ENCODE assay signal across 7 cellular contexts in genomic region chr9:113062256-113062931, GRCh38. TPM values are rescaled to one million over a fixed set of nuclear protein-coding genes. Genes with fewer than 3 reads are reported as not detected.
DNase-seq lines count a peak whose midpoint lies in the region; ATAC-seq and TF ChIP-seq lines count a peak whose summit lies in the region.
"Not testable (repeated sequence)": the region's sequence is repeated elsewhere in the genome, so short reads cannot be mapped to it uniquely, and the experiment has no call there.
"Had no signal": no experiment of that assay in that cellular context is flagged by ENCODE, and none has a peak within 500 bp of the region (broad histone marks: within the 10 kb centered on the region; RNA-seq: fewer than 3 reads in every experiment).

No MANE protein-coding gene starts in this region.

- not testable (repeated sequence) for ATAC-seq in WTC11; activated naive CD8-positive, alpha-beta T cell treated with anti-CD3 and anti-CD28 coated beads, Interleukin-2, amount 10 ng/mL, durations not matched to agents 7 days and 5 days (ENCODE audit: low read depth)

- not testable (repeated sequence) for TF ChIP-seq POLR2A in stomach (IDR thresholded peaks at IDR 0.05)

- not testable (repeated sequence) for TF ChIP-seq EP300 in stomach (IDR thresholded peaks at IDR 0.05)

- peaks cover 15 to 45% (median 40%) of the 10 kb centered on the region in 4 donors for H3K9me3 ChIP-seq in stomach

- WGBS in stomach, 5 donors: 21 to 65% (median 47%) methylated on average over 14 to 41 of the region's 44 CpGs

- not testable (repeated sequence) for H3K4me3 ChIP-seq in stomach

- TF ChIP-seq CTCF in WTC11 (IDR thresholded peaks at IDR 0.05); osteocyte (IDR thresholded peaks at IDR 0.05); stomach (IDR thresholded peaks at IDR 0.05): not testable (repeated sequence)

- H3K36me3 ChIP-seq in stomach: not testable (repeated sequence)

- H3K27ac ChIP-seq in stomach: not testable (repeated sequence)

- peaks cover 13% of the 10 kb centered on the region for H3K27me3 Mint-ChIP-seq in WTC11 (ENCODE audit: low read depth)
- H3K27me3 Mint-ChIP-seq in activated naive CD8-positive, alpha-beta T cell treated with anti-CD3 and anti-CD28 coated beads, Interleukin-2, amount 10 ng/mL, durations not matched to agents 7 days and 5 days; osteocyte (ENCODE audit: unreplicated experiment): not testable (repeated sequence)

- CTCF ChIA-PET in WTC11 (lab: Charles Lee): not testable (repeated sequence)

- H3K27ac Mint-ChIP-seq in WTC11; activated naive CD8-positive, alpha-beta T cell treated with anti-CD3 and anti-CD28 coated beads, Interleukin-2, amount 10 ng/mL, durations not matched to agents 7 days and 5 days; osteocyte (ENCODE audit: unreplicated experiment): not testable (repeated sequence)

- intact Hi-C loops in cardiac septum (cut with DNase I); stomach (cut with DNase I; ENCODE audit: low total_unique reads): not testable (repeated sequence)

- H3K4me3 Mint-ChIP-seq in WTC11; activated naive CD8-positive, alpha-beta T cell treated with anti-CD3 and anti-CD28 coated beads, Interleukin-2, amount 10 ng/mL, durations not matched to agents 7 days and 5 days; osteocyte (ENCODE audit: unreplicated experiment): not testable (repeated sequence)

- peak; percentile 52 for DNase-seq in WTC11 (ENCODE audit: low spot score)
- peak; percentile 51 for DNase-seq in activated CD8-positive, alpha-beta memory T cell treated with anti-CD3 and anti-CD28 coated beads, Interleukin-2, amount 50 U/mL, for 48 hours
- peak; percentile 43 for DNase-seq in activated naive CD8-positive, alpha-beta T cell treated with anti-CD3 and anti-CD28 coated beads, Interleukin-2, amount 10 ng/mL, durations not matched to agents 7 days and 5 days
- DNase-seq in cardiac septum (ENCODE audit: low spot score): peak; percentile 86
- peak; percentile 85 for DNase-seq in osteocyte (ENCODE audit: extremely low spot score, unreplicated experiment)
- DNase-seq in stomach: peak; percentile 29

- H3K4me1 Mint-ChIP-seq in WTC11; activated naive CD8-positive, alpha-beta T cell treated with anti-CD3 and anti-CD28 coated beads, Interleukin-2, amount 10 ng/mL, durations not matched to agents 7 days and 5 days; osteocyte (ENCODE audit: unreplicated experiment): not testable (repeated sequence)

- POLR2A ChIA-PET in WTC11 (lab: Charles Lee); activated naive CD8-positive, alpha-beta T cell treated with anti-CD3 and anti-CD28 coated beads, Interleukin-2, amount 10 ng/mL, durations not matched to agents 7 days and 5 days (lab: Charles Lee): not testable (repeated sequence)

- H3K4me1 ChIP-seq in stomach: not testable (repeated sequence)

- H3K9me3 Mint-ChIP-seq in WTC11; activated naive CD8-positive, alpha-beta T cell treated with anti-CD3 and anti-CD28 coated beads, Interleukin-2, amount 10 ng/mL, durations not matched to agents 7 days and 5 days; osteocyte (ENCODE audit: unreplicated experiment): not testable (repeated sequence)

- not testable (repeated sequence) for H3K36me3 Mint-ChIP-seq in WTC11; activated naive CD8-positive, alpha-beta T cell treated with anti-CD3 and anti-CD28 coated beads, Interleukin-2, amount 10 ng/mL, durations not matched to agents 7 days and 5 days; osteocyte (ENCODE audit: unreplicated experiment)

- peaks cover 10 to 45% (median 27%) of the 10 kb centered on the region in 3 donors for H3K27me3 ChIP-seq in stomach

TF ChIP-seq in WTC11, 78 proteins besides CTCF, POLR2A, EP300 and RAD21:
- 0 out of 2 replicates have a peak, but pooled peaks have one; percentile 30 for TF ChIP-seq RELA (CRISPR knock-in tag; IDR thresholded peaks at IDR 0.05; ENCODE audit: borderline replicate concordance)
TF ChIP-seq in WTC11: peak in this region for 1; not testable (repeated sequence) for 77.

RNA-seq across cellular contexts. Expression of gene ZFP37, which starts 5.9 kb away (rescaled TPM):
- total RNA-seq in WTC11 (2021) (4.6 to 5.6 TPM (median 5.2 TPM) in 3 replicates), cardiac septum (2.0 TPM), osteocyte (5.9 and 7.0 TPM in 2 replicates), stomach (1 to 10 TPM in 4 of 5 donors, under 1 TPM in 1; 0.72 to 3.8 (median 3.5) TPM)
- total RNA-seq in activated naive CD8-positive, alpha-beta T cell treated with anti-CD3 and anti-CD28 coated beads, Interleukin-2, amount 10 ng/mL, durations not matched to agents 7 days and 5 days: 1 to 10 TPM; 1.8 to 2.6 TPM
- polyA plus RNA-seq in stomach: under 1 TPM; 0.31 to 0.93 (median 0.62) TPM

RNA-seq across cellular contexts. Expression of gene ZNF883, which starts 50.4 kb away (rescaled TPM):
- 22.0 to 25.4 TPM (median 22.6 TPM) in 3 replicates for total RNA-seq in WTC11 (2021)
- total RNA-seq in activated naive CD8-positive, alpha-beta T cell treated with anti-CD3 and anti-CD28 coated beads, Interleukin-2, amount 10 ng/mL, durations not matched to agents 7 days and 5 days: 1 to 10 TPM; 1.1 to 1.5 TPM
- 2.4 TPM for total RNA-seq in cardiac septum
- total RNA-seq in osteocyte: 6.4 and 7.3 TPM in 2 replicates
- 1 to 10 TPM in 2 of 5 donors, not detected in 3; 2.3 to 9.0 TPM for total RNA-seq in stomach
- polyA plus RNA-seq in stomach: 1 to 10 TPM in 1 of 3 donors, under 1 TPM in 2; 0.92 to 1.1 (median 0.93) TPM
- total RNA-seq: G401 had no signal

Comparison
In these comparisons a context has a peak if more than half of its experiments do, and no peak if none do; other contexts are left out.
1. DNase-seq: peak in every context shown above with its lines; median percentile 86 in cardiac septum; 85 in osteocyte; 52 in WTC11; 51 in activated CD8-positive, alpha-beta memory T cell treated with anti-CD3 and anti-CD28 coated beads, Interleukin-2, amount 50 U/mL, for 48 hours; 43 in activated naive CD8-positive, alpha-beta T cell treated with anti-CD3 and anti-CD28 coated beads, Interleukin-2, amount 10 ng/mL, durations not matched to agents 7 days and 5 days; 29 in stomach.